Comparison of ENCODE assay signal across 24 cellular contexts in genomic region chr13:43596924-43597598, GRCh38.
A peak's percentile ranks its signal among the peaks of the same experiment; 100 is the strongest.
DNase-seq lines count a peak whose midpoint lies in the region; ATAC-seq, FAIRE-seq and TF ChIP-seq lines count a peak whose summit lies in the region.
"Had no signal": no experiment of that assay in that cellular context is flagged by ENCODE, and none has a peak within 500 bp of the region (broad histone marks: within the 10 kb centered on the region; RNA-seq: fewer than 3 reads in every experiment).

No MANE protein-coding gene starts in this region.

- H3K36me3 ChIP-seq in GM23338 (ENCODE audit: insufficient read depth): no peaks in the 10 kb centered on the region
- no peaks in the 10 kb centered on the region for H3K36me3 ChIP-seq in bronchial epithelial cell (ENCODE audit: control insufficient read depth, insufficient read depth, low read length)

- H3K4me3 Mint-ChIP-seq in activated CD4-positive, alpha-beta T cell treated with anti-CD3 and anti-CD28 coated beads, Interleukin-2, amount 10 ng/mL, durations not matched to agents 7 days and 5 days: no peak overlapping the region
- no peak overlapping the region for H3K4me3 Mint-ChIP-seq in activated T-cell treated with anti-CD3 and anti-CD28 coated beads, Interleukin-2, amount 50 U/mL, for 24 hours
- H3K4me3 Mint-ChIP-seq in GM23338: no peak overlapping the region

- H3K36me3 Mint-ChIP-seq in activated CD4-positive, alpha-beta T cell treated with anti-CD3 and anti-CD28 coated beads, Interleukin-2, amount 10 ng/mL, durations not matched to agents 7 days and 5 days (ENCODE audit: low read depth): no peaks in the 10 kb centered on the region
- H3K36me3 Mint-ChIP-seq in activated T-cell treated with anti-CD3 and anti-CD28 coated beads, Interleukin-2, amount 50 U/mL, for 24 hours (ENCODE audit: low read depth): no peaks in the 10 kb centered on the region
- H3K36me3 Mint-ChIP-seq in GM23338 (ENCODE audit: low read depth): no peaks in the 10 kb centered on the region

- POLR2A ChIA-PET in activated CD4-positive, alpha-beta T cell treated with anti-CD3 and anti-CD28 coated beads, Interleukin-2, amount 10 ng/mL, durations not matched to agents 7 days and 5 days (lab: Charles Lee): no interaction called here

- ATAC-seq in GM23338: no peak
- no peak for ATAC-seq in HG02763 (IDR thresholded peaks at IDR 0.05; ENCODE audit: unreplicated experiment)
- ATAC-seq: PC-3 had no signal

- peak; percentile 28 for FAIRE-seq in bronchial epithelial cell (lab: Jason Lieb, UNC)
- FAIRE-seq: GM12892, H1 had no signal

- H3K4me1 Mint-ChIP-seq in activated CD4-positive, alpha-beta T cell treated with anti-CD3 and anti-CD28 coated beads, Interleukin-2, amount 10 ng/mL, durations not matched to agents 7 days and 5 days: peaks cover 13% of the 10 kb centered on the region
- peaks cover 10% of the 10 kb centered on the region for H3K4me1 Mint-ChIP-seq in activated T-cell treated with anti-CD3 and anti-CD28 coated beads, Interleukin-2, amount 50 U/mL, for 24 hours (ENCODE audit: low read depth)
- peaks cover 6% of the 10 kb centered on the region; the same call in 1 of the 3 replicates for H3K4me1 Mint-ChIP-seq in GM23338

- no peak overlapping the region for H3K27ac Mint-ChIP-seq in activated CD4-positive, alpha-beta T cell treated with anti-CD3 and anti-CD28 coated beads, Interleukin-2, amount 10 ng/mL, durations not matched to agents 7 days and 5 days
- H3K27ac Mint-ChIP-seq in activated T-cell treated with anti-CD3 and anti-CD28 coated beads, Interleukin-2, amount 50 U/mL, for 24 hours: no peak overlapping the region
- H3K27ac Mint-ChIP-seq in GM23338: no peak overlapping the region

- CTCF ChIA-PET in activated CD4-positive, alpha-beta T cell treated with anti-CD3 and anti-CD28 coated beads, Interleukin-2, amount 10 ng/mL, durations not matched to agents 7 days and 5 days (lab: Charles Lee): no interaction called here

- peaks cover 2% of the 10 kb centered on the region for H3K27me3 Mint-ChIP-seq in activated CD4-positive, alpha-beta T cell treated with anti-CD3 and anti-CD28 coated beads, Interleukin-2, amount 10 ng/mL, durations not matched to agents 7 days and 5 days
- no peaks in the 10 kb centered on the region for H3K27me3 Mint-ChIP-seq in activated T-cell treated with anti-CD3 and anti-CD28 coated beads, Interleukin-2, amount 50 U/mL, for 24 hours
- H3K27me3 Mint-ChIP-seq in GM23338 (ENCODE audit: insufficient read depth, low read depth, poor library complexity): peaks cover 1% of the 10 kb centered on the region

- no peak for TF ChIP-seq CTCF in GM23338 (conservative IDR thresholded peaks at IDR 0.05; ENCODE audit: low read depth in 2 of 2)
- TF ChIP-seq CTCF in bronchial epithelial cell (IDR thresholded peaks at IDR 0.05; ENCODE audit: insufficient read depth, low read length, severe bottlenecking): no peak

- H2AFZ ChIP-seq in GM23338: 0 out of 2 replicates have a peak overlapping the region, but pooled peaks have one; percentile 12

- H4K20me1 ChIP-seq in GM23338 (replicated peaks; ENCODE audit: insufficient read depth): no peaks in the 10 kb centered on the region

- H3K4me1 ChIP-seq in GM23338 (ENCODE audit: insufficient read depth): no peaks in the 10 kb centered on the region

- no peak overlapping the region for H3K4me2 ChIP-seq in GM23338

- H3K9me3 Mint-ChIP-seq in activated CD4-positive, alpha-beta T cell treated with anti-CD3 and anti-CD28 coated beads, Interleukin-2, amount 10 ng/mL, durations not matched to agents 7 days and 5 days: peaks cover 6% of the 10 kb centered on the region
- no peaks in the 10 kb centered on the region for H3K9me3 Mint-ChIP-seq in activated T-cell treated with anti-CD3 and anti-CD28 coated beads, Interleukin-2, amount 50 U/mL, for 24 hours
- H3K9me3 Mint-ChIP-seq in GM23338: no peaks in the 10 kb centered on the region

- no peaks in the 10 kb centered on the region for H3K79me2 ChIP-seq in GM23338 (replicated peaks; ENCODE audit: insufficient read depth)

- H3K9me2 ChIP-seq in GM23338 (ENCODE audit: insufficient read depth): 0 out of 2 replicates have a peak, but pooled peaks cover 6% of the 10 kb centered on the region

- H3F3A ChIP-seq in GM23338 (replicated peaks; ENCODE audit: low read depth): no peaks in the 10 kb centered on the region

- H3K4me3 ChIP-seq in GM23338 (no peak overlapping the region), bronchial epithelial cell (ENCODE audit: low read depth, low read length) (no peak overlapping the region)

- no peak overlapping the region for H3K27ac ChIP-seq in GM23338 (ENCODE audit: low read depth)

- peak; percentile 27 for DNase-seq in activated CD4-positive, alpha-beta T cell treated with anti-CD3 and anti-CD28 coated beads for 48 hours
- no peak for DNase-seq in activated CD4-positive, alpha-beta T cell treated with anti-CD3 and anti-CD28 coated beads, Interleukin-2, amount 10 ng/mL, durations not matched to agents 7 days and 5 days
- peak; percentile 35 to 38 for DNase-seq in activated T-cell treated with anti-CD3 and anti-CD28 coated beads, Interleukin-2, amount 50 U/mL, for 48 hours
- no peak for DNase-seq in activated T-cell treated with anti-CD3 and anti-CD28 coated beads, Interleukin-2, amount 50 U/mL, for 24 hours
- DNase-seq in GM23338 (ENCODE audit: low spot score) (no peak), bronchial epithelial cell (ENCODE audit: low read depth) (peak; percentile 1), GDM1 (lab: John Stamatoyannopoulos, UW) (no peak)
- DNase-seq: Calu3; DMS79 treated with DMSO at 0.1 percent for 48 hours; HCEC 1CT; KG1; MM.1S; NCI-H1048; NCI-H1417; NCI-H1694; NCI-H2029 treated with DMSO at 0.1 percent for 48 hours; NCI-H446 treated with DMSO at 0.1 percent for 48 hours; NCI-H526; NCI-H82; NK-92 treated with Interleukin-12 subunit alpha and Interleukin-12 subunit beta, amount 100 ng/mL, for 24 hours; PC-3 had no signal

- no peaks in the 10 kb centered on the region for H3K27me3 ChIP-seq in GM23338 (ENCODE audit: insufficient read depth)
- H3K27me3 ChIP-seq in bronchial epithelial cell (ENCODE audit: control insufficient read depth, insufficient read depth, low read length): no peaks in the 10 kb centered on the region

TF ChIP-seq in GM23338, 12 proteins besides CTCF, POLR2A, EP300 and RAD21 (continues in another document):
- TF ChIP-seq EZH2 (IDR thresholded peaks at IDR 0.05; ENCODE audit: low read depth, unreplicated experiment) (no peak), JUNB (IDR thresholded peaks at IDR 0.05; ENCODE audit: unreplicated experiment) (no peak), ZNF114 (CRISPR knock-in tag; IDR thresholded peaks at IDR 0.05) (no peak), EZH2phosphoT487 (IDR thresholded peaks at IDR 0.05; ENCODE audit: unreplicated experiment) (no peak), ETS1 (IDR thresholded peaks at IDR 0.05) (no peak)

Comparison
In these comparisons a context has a peak if more than half of its experiments do, and no peak if none do; other contexts are left out.
1. DNase-seq: peak in activated CD4-positive, alpha-beta T cell treated with anti-CD3 and anti-CD28 coated beads for 48 hours (single experiment), activated T-cell treated with anti-CD3 and anti-CD28 coated beads, Interleukin-2, amount 50 U/mL, for 48 hours (2 of 2) and bronchial epithelial cell (single experiment); none in activated CD4-positive, alpha-beta T cell treated with anti-CD3 and anti-CD28 coated beads, Interleukin-2, amount 10 ng/mL, durations not matched to agents 7 days and 5 days (single experiment), activated T-cell treated with anti-CD3 and anti-CD28 coated beads, Interleukin-2, amount 50 U/mL, for 24 hours (single experiment), GM23338 (single experiment) and GDM1 (single experiment).